8 cellular contexts compared by ENCODE assay signal in genomic region chr1:156193208-156193487, GRCh38. TPM values are rescaled to one million over a fixed set of nuclear protein-coding genes. Genes with fewer than 3 reads are reported as not detected.
A peak's percentile ranks its signal among the peaks of the same experiment; 100 is the strongest.
DNase-seq lines count a peak whose midpoint lies in the region; ATAC-seq, FAIRE-seq and TF ChIP-seq lines count a peak whose summit lies in the region.

No MANE protein-coding gene starts in this region.

- no peak for ATAC-seq in foreskin keratinocyte

- no peak for TF ChIP-seq CTCF in WERI-Rb-1 (IDR thresholded peaks at IDR 0.05; ENCODE audit: low read depth, low read length)
- TF ChIP-seq CTCF in foreskin keratinocyte (conservative IDR thresholded peaks at IDR 0.05): no peak

- peak overlapping the region; percentile 82 for H3K4me2 ChIP-seq in skeletal muscle satellite cell (ENCODE audit: low read length)

- no peak for FAIRE-seq in H54 (lab: Jason Lieb, UNC)

- H3K36me3 ChIP-seq in H7 (replicated peaks; ENCODE audit: control insufficient read depth, insufficient read depth, low read length) (peaks cover 5% of the 10 kb centered on the region), WERI-Rb-1 (peaks cover 22% of the 10 kb centered on the region), skeletal muscle satellite cell (ENCODE audit: insufficient read depth, low read length) (no peaks in the 10 kb centered on the region)

- H3K27me3 ChIP-seq in H7 (ENCODE audit: control insufficient read depth, insufficient read depth, low read length): no peaks in the 10 kb centered on the region
- no peaks in the 10 kb centered on the region for H3K27me3 ChIP-seq in WERI-Rb-1 (ENCODE audit: insufficient read depth, low read depth, severe bottlenecking)
- no peaks in the 10 kb centered on the region for H3K27me3 ChIP-seq in foreskin keratinocyte
- H3K27me3 ChIP-seq in skeletal muscle satellite cell (ENCODE audit: control insufficient read depth, insufficient read depth, low read length): no peaks in the 10 kb centered on the region

- H3K9me3 ChIP-seq in WERI-Rb-1 (ENCODE audit: severe bottlenecking) (peaks cover 12% of the 10 kb centered on the region), skeletal muscle satellite cell (replicated peaks; ENCODE audit: low read length) (no peaks in the 10 kb centered on the region)

- H3K9ac ChIP-seq in skeletal muscle satellite cell (ENCODE audit: low read depth, low read length): peak overlapping the region; percentile 87

- peak overlapping the region; percentile 75 for H3K27ac ChIP-seq in WERI-Rb-1
- H3K27ac ChIP-seq in foreskin keratinocyte: peak overlapping the region; percentile 91

- H3K4me3 ChIP-seq in H7 (ENCODE audit: insufficient read depth, low read depth, low read length) (peak overlapping the region; percentile 36), WERI-Rb-1 (ENCODE audit: low read depth, low read length) (no peak overlapping the region), skeletal muscle satellite cell (ENCODE audit: low read length) (peak overlapping the region; percentile 90)

- peak; percentile 6 for DNase-seq in H7
- no peak for DNase-seq in WERI-Rb-1
- no peak for DNase-seq in foreskin keratinocyte
- DNase-seq in H54 (ENCODE audit: insufficient read length, low spot score): no peak
- DNase-seq in T-helper 9 cell: no peak
- DNase-seq in islet precursor cell: no peak
- no peak for DNase-seq in NAMALWA (ENCODE audit: low spot score)

- TF ChIP-seq POLR2A in H54 (IDR thresholded peaks at IDR 0.05; ENCODE audit: low read depth, low read length): no peak

- H3K4me1 ChIP-seq in foreskin keratinocyte (no peaks in the 10 kb centered on the region), skeletal muscle satellite cell (ENCODE audit: control insufficient read depth, insufficient read depth, low read length) (peaks cover 10% of the 10 kb centered on the region)

RNA-seq across cellular contexts. Expression of gene SLC25A44, which starts 0.8 kb away (rescaled TPM):
- 31.9 and 33.2 TPM in 2 replicates for total RNA-seq in H7 (2014; rRNA removed; shearing (Covaris generic))
- total RNA-seq in foreskin keratinocyte: 18.4 and 18.5 TPM in 2 replicates
- polyA plus RNA-seq in foreskin keratinocyte: 12.4 and 14.2 TPM in 2 replicates
- 10.4 and 12.9 TPM in 2 replicates for total RNA-seq in skeletal muscle satellite cell (2012; rRNA removed)

RNA-seq across cellular contexts. Expression of gene PMF1, which starts 19.7 kb away (rescaled TPM):
- 286 and 290 TPM in 2 replicates for total RNA-seq in H7 (2014; rRNA removed; shearing (Covaris generic))
- total RNA-seq in foreskin keratinocyte: 54.7 and 56.2 TPM in 2 replicates
- 75.0 and 76.1 TPM in 2 replicates for polyA plus RNA-seq in foreskin keratinocyte
- total RNA-seq in skeletal muscle satellite cell (2012; rRNA removed): 21.5 and 28.0 TPM in 2 replicates

RNA-seq across cellular contexts. Expression of gene SEMA4A, which starts 39.8 kb away (rescaled TPM):
- 10.3 and 15.8 TPM in 2 replicates for total RNA-seq in H7 (2014; rRNA removed; shearing (Covaris generic))
- 9.7 and 9.9 TPM in 2 replicates for total RNA-seq in foreskin keratinocyte
- 9.3 TPM in 2 replicates for polyA plus RNA-seq in foreskin keratinocyte
- 0.25 TPM in 1 of 2 replicates, not detected in the other for total RNA-seq in skeletal muscle satellite cell (2012; rRNA removed)

RNA-seq across cellular contexts. Expression of gene BGLAP, which starts 48.8 kb away (rescaled TPM):
- total RNA-seq in H7 (2014; rRNA removed; shearing (Covaris generic)): 1.4 and 2.7 TPM in 2 replicates
- total RNA-seq in foreskin keratinocyte: 0.14 and 0.34 TPM in 2 replicates
- polyA plus RNA-seq in foreskin keratinocyte: 0.32 and 0.37 TPM in 2 replicates
- total RNA-seq in skeletal muscle satellite cell (2012; rRNA removed): 1.3 TPM in 1 of 2 replicates, not detected in the other

RNA-seq across cellular contexts. Expression of gene PAQR6, which starts 54.7 kb away (rescaled TPM):
- total RNA-seq in H7 (2014; rRNA removed; shearing (Covaris generic)): 6.1 and 11.5 TPM in 2 replicates
- 0.63 and 1.2 TPM in 2 replicates for total RNA-seq in foreskin keratinocyte
- polyA plus RNA-seq in foreskin keratinocyte: 1.1 and 1.8 TPM in 2 replicates
- 0.22 and 0.51 TPM in 2 replicates for total RNA-seq in skeletal muscle satellite cell (2012; rRNA removed)
